ENCODE assay signal across 1 cellular context in genomic region chr5:180287868-180288267, GRCh38.
TF ChIP-seq lines count a peak whose summit lies in the region.

No MANE protein-coding gene starts in this region.

TF ChIP-seq in HepG2, 621 proteins besides CTCF, POLR2A, EP300 and RAD21:
- TF ChIP-seq, protein P1, sequence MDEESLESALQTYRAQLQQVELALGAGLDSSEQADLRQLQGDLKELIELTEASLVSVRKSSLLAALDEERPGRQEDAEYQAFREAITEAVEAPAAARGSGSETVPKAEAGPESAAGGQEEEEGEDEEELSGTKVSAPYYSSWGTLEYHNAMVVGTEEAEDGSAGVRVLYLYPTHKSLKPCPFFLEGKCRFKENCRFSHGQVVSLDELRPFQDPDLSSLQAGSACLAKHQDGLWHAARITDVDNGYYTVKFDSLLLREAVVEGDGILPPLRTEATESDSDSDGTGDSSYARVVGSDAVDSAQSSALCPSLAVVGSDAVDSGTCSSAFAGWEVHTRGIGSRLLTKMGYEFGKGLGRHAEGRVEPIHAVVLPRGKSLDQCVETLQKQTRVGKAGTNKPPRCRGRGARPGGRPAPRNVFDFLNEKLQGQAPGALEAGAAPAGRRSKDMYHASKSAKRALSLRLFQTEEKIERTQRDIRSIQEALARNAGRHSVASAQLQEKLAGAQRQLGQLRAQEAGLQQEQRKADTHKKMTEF (CRISPR knock-in tag; IDR thresholded peaks at IDR 0.05), result no peak
- TF ChIP-seq SRSF1 (optimal IDR thresholded peaks at IDR 0.05; ENCODE audit: low read depth, low read length) (no peak), POLR2AphosphoS5 (IDR thresholded peaks at IDR 0.05; ENCODE audit: low read depth, low read length) (no peak), ZNF891 (CRISPR knock-in tag; IDR thresholded peaks at IDR 0.05) (no peak), KLF13 (CRISPR knock-in tag; IDR thresholded peaks at IDR 0.05) (no peak), ZNF737 (CRISPR knock-in tag; IDR thresholded peaks at IDR 0.05; ENCODE audit: borderline replicate concordance) (no peak), PHF20 (CRISPR knock-in tag; IDR thresholded peaks at IDR 0.05) (no peak)
